ENCODE assay signal across 18 cellular contexts in genomic region chr13:74767031-74767430, GRCh38.
DNase-seq lines count a peak whose midpoint lies in the region; TF ChIP-seq lines count a peak whose summit lies in the region.
"Had no signal": no experiment of that assay in that cellular context is flagged by ENCODE, and none has a peak within 500 bp of the region (broad histone marks: within the 10 kb centered on the region; RNA-seq: fewer than 3 reads in every experiment).

No MANE protein-coding gene starts in this region.

- CTCF ChIA-PET in MCF 10A (lab: Yijun Ruan, JAX) = interaction anchor here (0.6 to 0.7 kb wide), 2 partner anchors 12 to 629 kb away, joined by 3 read pairs; no protein-coding TSS in a partner anchor

- no peaks in the 10 kb centered on the region for H3K79me2 ChIP-seq in hepatocyte

- POLR2A ChIA-PET in MCF 10A (lab: Yijun Ruan, JAX) = interaction anchor here (0.5 kb wide), 1 partner anchor 873 kb away, joined by 3 read pairs; no protein-coding TSS in a partner anchor

- H3K36me3 ChIP-seq in breast epithelium (no peaks in the 10 kb centered on the region), adipocyte (ENCODE audit: control insufficient read depth, insufficient read depth, low read length, severe bottlenecking) (no peaks in the 10 kb centered on the region), hepatocyte (replicated peaks; ENCODE audit: insufficient read depth, low read depth) (no peaks in the 10 kb centered on the region)
- H3K36me3 ChIP-seq: colonic mucosa, transverse colon had no signal

- no peak overlapping the region for H3K9ac ChIP-seq in adipocyte (ENCODE audit: low read length)

- peaks cover 10% of the 10 kb centered on the region for H3K36me3 Mint-ChIP-seq in MCF 10A (ENCODE audit: insufficient read depth, unreplicated experiment)
- H3K36me3 Mint-ChIP-seq: memory B cell had no signal

- H3K4me1 ChIP-seq in breast epithelium (no peaks in the 10 kb centered on the region), adipocyte (ENCODE audit: control insufficient read depth, insufficient read depth, low read length) (peaks cover 47% of the 10 kb centered on the region), hepatocyte (ENCODE audit: insufficient read depth) (no peaks in the 10 kb centered on the region)
- H3K4me1 ChIP-seq: colonic mucosa, transverse colon had no signal

- TF ChIP-seq CTCF in MCF 10A (IDR thresholded peaks at IDR 0.05; ENCODE audit: unreplicated experiment) (no peak), breast epithelium (IDR thresholded peaks at IDR 0.05) (no peak), hepatocyte (IDR thresholded peaks at IDR 0.05; ENCODE audit: poor library complexity) (no peak)

- no TSS peak for BruUV-seq in MCF 10A (replicated peaks; lab: Mats Ljungman, UMichigan)

- H3K4me3 Mint-ChIP-seq in MCF 10A (ENCODE audit: unreplicated experiment) = no peak overlapping the region
- H3K4me3 Mint-ChIP-seq: memory B cell, nephron progenitor cell had no signal

- TF ChIP-seq POLR2A in breast epithelium (IDR thresholded peaks at IDR 0.05) = no peak

- H3K4me1 Mint-ChIP-seq in MCF 10A (ENCODE audit: insufficient read depth, unreplicated experiment) = peaks cover 13% of the 10 kb centered on the region
- H3K4me1 Mint-ChIP-seq: memory B cell, nephron progenitor cell had no signal

- no peaks in the 10 kb centered on the region for H3K9me3 Mint-ChIP-seq in MCF 10A (ENCODE audit: unreplicated experiment)
- H3K9me3 Mint-ChIP-seq: activated T-helper 2 cell treated with anti-CD3 and anti-CD28 coated beads, Interferon-gamma antibody, Interleukin-2, Interleukin-4, amounts not matched to agents 10 μg/mL and 5 μg/mL and 100 μg/mL, durations not matched to agents 14 hours and 24 hours and 36 hours; nephron progenitor cell had no signal

- intact Hi-C loops in MCF 10A (cut with micrococcal nuclease) (no loop called here), breast epithelium (cut with DNase I; ENCODE audit: low total_unique reads) (no loop called here)

- H3K4me3 ChIP-seq in breast epithelium = no peak overlapping the region
- no peak overlapping the region for H3K4me3 ChIP-seq in adipocyte (ENCODE audit: low read length)
- H3K4me3 ChIP-seq in hepatocyte = no peak overlapping the region
- H3K4me3 ChIP-seq: colonic mucosa, transverse colon had no signal

- no peaks in the 10 kb centered on the region for H3K9me2 ChIP-seq in hepatocyte (replicated peaks; ENCODE audit: insufficient read depth)

- H3K27ac ChIP-seq in breast epithelium = no peak overlapping the region
- no peak overlapping the region for H3K27ac ChIP-seq in hepatocyte
- no peak overlapping the region for H3K27ac ChIP-seq in substantia nigra (ENCODE audit: low read depth, low read length, poor library complexity, severe bottlenecking)
- H3K27ac ChIP-seq: C4-2B, colonic mucosa, transverse colon had no signal

- H3K4me2 ChIP-seq in hepatocyte = no peak overlapping the region

- no peaks in the 10 kb centered on the region for H3K9me3 ChIP-seq in breast epithelium
- no peaks in the 10 kb centered on the region for H3K9me3 ChIP-seq in adipocyte (ENCODE audit: control insufficient read depth, low read length)
- no peaks in the 10 kb centered on the region for H3K9me3 ChIP-seq in hepatocyte (ENCODE audit: low read depth)
- H3K9me3 ChIP-seq: colonic mucosa, transverse colon had no signal

- no peak overlapping the region for H3K27ac Mint-ChIP-seq in MCF 10A (ENCODE audit: low read depth, unreplicated experiment)
- H3K27ac Mint-ChIP-seq: activated T-helper 2 cell treated with anti-CD3 and anti-CD28 coated beads, Interferon-gamma antibody, Interleukin-2, Interleukin-4, amounts not matched to agents 10 μg/mL and 5 μg/mL and 100 μg/mL, durations not matched to agents 14 hours and 24 hours and 36 hours; memory B cell; nephron progenitor cell had no signal

- no peaks in the 10 kb centered on the region for H3K27me3 Mint-ChIP-seq in MCF 10A (ENCODE audit: insufficient read depth, unreplicated experiment)
- H3K27me3 Mint-ChIP-seq: memory B cell had no signal

- H2AFZ ChIP-seq in hepatocyte = no peak overlapping the region

- H4K20me1 ChIP-seq in hepatocyte (ENCODE audit: insufficient read depth, poor library complexity, severe bottlenecking) = no peaks in the 10 kb centered on the region

- H3K27me3 ChIP-seq in breast epithelium = no peaks in the 10 kb centered on the region
- H3K27me3 ChIP-seq in adipocyte (replicated peaks; ENCODE audit: control insufficient read depth, insufficient read depth, low read length) = no peaks in the 10 kb centered on the region
- no peaks in the 10 kb centered on the region for H3K27me3 ChIP-seq in hepatocyte
- H3K27me3 ChIP-seq: colonic mucosa, transverse colon had no signal

- DNase-seq in MCF 10A (ENCODE audit: unreplicated experiment) (peak; percentile 72), breast epithelium (ENCODE audit: low spot score in 2 of 2) (no peak), adipocyte (ENCODE audit: low read depth) (peak; percentile 86), fibroblast of peridontal ligament (ENCODE audit: extremely low read depth) (peak; percentile 87), hepatocyte (ENCODE audit: low spot score) (no peak), CD1c-positive myeloid dendritic cell (ENCODE audit: extremely low spot score) (no peak), substantia nigra (lab: John Stamatoyannopoulos, UW) (no peak), NCI-H510A treated with DMSO at 0.1 percent for 48 hours (lab: John Stamatoyannopoulos, UW) (no peak)
- DNase-seq: 8988T, colonic mucosa, head of caudate nucleus, NCI-H1694, NCI-H510A, nephron progenitor cell, transverse colon had no signal

Comparison
In these comparisons a context has a peak if more than half of its experiments do, and no peak if none do; other contexts are left out.
1. DNase-seq: peak in MCF 10A (single experiment), adipocyte (single experiment) and fibroblast of peridontal ligament (single experiment); none in breast epithelium (0 of 2), hepatocyte (single experiment), CD1c-positive myeloid dendritic cell (single experiment), substantia nigra (0 of 49) and NCI-H510A treated with DMSO at 0.1 percent for 48 hours (single experiment).